Comparison of ENCODE assay signal across 8 cellular contexts in the genomic region with DNA sequence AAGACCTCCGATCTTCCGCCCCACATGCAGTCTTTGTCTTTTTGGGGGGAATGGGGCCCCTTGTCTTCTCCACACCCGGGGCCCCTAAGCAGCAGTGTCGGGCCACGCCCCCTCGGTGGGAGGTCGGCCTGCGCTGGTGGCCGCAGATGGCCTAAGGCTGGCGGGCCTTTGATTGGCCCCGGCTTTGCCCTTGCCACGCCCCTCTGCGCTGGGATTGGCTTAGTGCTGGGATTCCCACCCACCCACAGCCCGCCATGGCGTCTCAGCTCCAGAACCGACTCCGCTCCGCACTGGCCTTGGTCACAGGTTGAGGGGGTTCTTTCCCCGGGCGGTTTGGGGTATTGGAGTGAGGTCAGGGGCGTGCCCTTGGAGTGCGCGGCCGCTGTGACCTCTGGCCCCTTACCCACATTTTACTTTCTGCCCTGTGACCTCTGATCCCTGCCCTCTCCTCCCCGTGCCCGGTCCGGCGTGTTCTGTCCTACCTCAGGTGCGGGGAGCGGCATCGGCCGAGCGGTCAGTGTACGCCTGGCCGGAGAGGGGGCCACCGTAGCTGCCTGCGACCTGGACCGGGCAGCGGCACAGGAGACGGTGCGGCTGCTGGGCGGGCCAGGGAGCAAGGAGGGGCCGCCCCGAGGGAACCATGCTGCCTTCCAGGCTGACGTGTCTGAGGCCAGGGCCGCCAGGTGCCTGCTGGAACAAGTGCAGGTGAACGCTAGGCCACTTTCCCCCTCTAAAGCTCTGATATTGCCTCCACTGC. TPM values are rescaled to one million over a fixed set of nuclear protein-coding genes. Genes with fewer than 3 reads are reported as not detected.
DNase-seq lines count a peak whose midpoint lies in the region; ATAC-seq lines count a peak whose summit lies in the region.

A gene (plus strand): TSS at position 241 of the 757 bp plus-strand sequence. CDS start 14 bp downstream, at position 255.

- CTCF ChIA-PET in activated CD4-positive, alpha-beta T cell treated with anti-CD3 and anti-CD28 coated beads for 36 hours (lab: Charles Lee) = interaction anchor here (0.5 to 1.7 kb wide), 6 partner anchors 41 to 1467 kb away, joined by 3 to 8 read pairs (median 4); a partner anchor contains a TSS

- H3K27ac Mint-ChIP-seq in activated CD4-positive, alpha-beta T cell treated with anti-CD3 and anti-CD28 coated beads for 36 hours = peak within 1 kb of the TSS; percentile 96

- H3K4me1 Mint-ChIP-seq in activated CD4-positive, alpha-beta T cell treated with anti-CD3 and anti-CD28 coated beads for 36 hours = peaks cover 66% of the 10 kb centered on the region

- POLR2A ChIA-PET in activated CD4-positive, alpha-beta T cell treated with anti-CD3 and anti-CD28 coated beads for 36 hours (lab: Charles Lee) = interaction anchor here (1.0 to 2.4 kb wide), 4 partner anchors 45 to 360 kb away, joined by 3 to 19 read pairs (median 5); a partner anchor contains a TSS

- ATAC-seq in HG03139 (IDR thresholded peaks at IDR 0.05; ENCODE audit: unreplicated experiment) = peak; percentile 40
- ATAC-seq in activated CD4-positive, alpha-beta T cell treated with anti-CD3 and anti-CD28 coated beads for 36 hours = peak; percentile 48

- peak; percentile 75 for DNase-seq in NK-92 treated with Interleukin-12 subunit alpha and Interleukin-12 subunit beta, amount 100 ng/mL, for 24 hours (lab: John Stamatoyannopoulos, UW)
- DNase-seq in NK-92 (lab: John Stamatoyannopoulos, UW; ENCODE audit: unreplicated experiment) = no peak
- DNase-seq in NCI-H446 treated with DMSO at 0.1 percent for 48 hours (lab: John Stamatoyannopoulos, UW) = peak; percentile 65
- peak; percentile 96 for DNase-seq in activated CD4-positive, alpha-beta T cell treated with anti-CD3 and anti-CD28 coated beads for 36 hours
- DNase-seq in cerebellum (ENCODE audit: low spot score) = peak; percentile 98
- peak; percentile 88 for DNase-seq in kidney tubule cell (ENCODE audit: low spot score)
- DNase-seq in stimulated activated CD4-positive, alpha-beta T cell treated with anti-CD3 and anti-CD28 coated beads, Interleukin-15, amount 100 ng/mL, for 24 hours = peak; percentile 98

- intact Hi-C loops in activated CD4-positive, alpha-beta T cell treated with anti-CD3 and anti-CD28 coated beads for 36 hours (cut with DNase I, micrococcal nuclease) = loop anchor here (1.0 to 10.0 kb wide), 18 partner anchors 22 to 1540 kb away; a partner anchor contains a TSS

- H3K4me3 Mint-ChIP-seq in activated CD4-positive, alpha-beta T cell treated with anti-CD3 and anti-CD28 coated beads for 36 hours = peak within 1 kb of the TSS; percentile 77

- peaks cover 42% of the 10 kb centered on the region for H3K36me3 Mint-ChIP-seq in activated CD4-positive, alpha-beta T cell treated with anti-CD3 and anti-CD28 coated beads for 36 hours (ENCODE audit: low read depth)

- no peaks in the 10 kb centered on the region for H3K27me3 Mint-ChIP-seq in activated CD4-positive, alpha-beta T cell treated with anti-CD3 and anti-CD28 coated beads for 36 hours

- H3K9me3 Mint-ChIP-seq in activated CD4-positive, alpha-beta T cell treated with anti-CD3 and anti-CD28 coated beads for 36 hours (ENCODE audit: low read depth) = no peaks in the 10 kb centered on the region

RNA-seq across cellular contexts. Expression of the gene that starts here (rescaled TPM):
- total RNA-seq in activated CD4-positive, alpha-beta T cell treated with anti-CD3 and anti-CD28 coated beads for 36 hours = 10 to 100 TPM; 23.4 to 33.2 TPM
- total RNA-seq in cerebellum = 2.4 TPM
